28 cellular contexts compared by ENCODE assay signal in the genomic region with DNA sequence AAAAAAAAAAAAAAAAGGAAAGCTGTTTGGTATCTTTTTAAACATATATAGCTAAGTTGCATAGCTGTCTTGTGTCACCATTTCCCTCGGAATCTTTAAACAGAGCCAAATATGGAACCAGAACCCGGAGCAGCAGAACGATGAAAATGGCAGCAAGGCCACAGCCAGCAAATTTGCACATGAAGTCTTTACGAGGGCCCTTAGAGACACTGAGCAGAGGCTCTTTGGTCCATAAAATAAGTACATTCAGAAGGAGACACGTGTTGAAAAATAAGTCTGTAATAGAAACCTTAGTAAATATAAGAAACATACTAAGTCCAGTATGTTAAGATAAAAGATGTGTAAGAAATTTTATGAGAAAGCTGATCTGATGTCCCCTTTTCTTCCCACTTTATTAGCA. TPM values are rescaled to one million over a fixed set of nuclear protein-coding genes. Genes with fewer than 3 reads are reported as not detected.
"Had no signal": no experiment of that assay in that cellular context is flagged by ENCODE, and none has a peak within 500 bp of the region (broad histone marks: within the 10 kb centered on the region; RNA-seq: fewer than 3 reads in every experiment).

No MANE protein-coding gene starts in this region.

- H3K27ac Mint-ChIP-seq: activated CD4-positive, alpha-beta memory T cell treated with anti-CD3 and anti-CD28 coated beads, Interleukin-2, amount 10 ng/mL, durations not matched to agents 7 days and 5 days; activated CD4-positive, alpha-beta T cell treated with anti-CD3 and anti-CD28 coated beads, Interleukin-2, amount 10 ng/mL, durations not matched to agents 7 days and 5 days; activated T-cell treated with anti-CD3 and anti-CD28 coated beads, Interleukin-2, amount 50 U/mL, for 24 hours; naive thymus-derived CD8-positive, alpha-beta T cell; WTC11 had no signal

- DNase-seq: activated CD4-positive, alpha-beta memory T cell treated with anti-CD3 and anti-CD28 coated beads, Interleukin-2, amount 10 ng/mL, durations not matched to agents 7 days and 5 days; activated CD4-positive, alpha-beta T cell treated with anti-CD3 and anti-CD28 coated beads for 1 hour; activated CD4-positive, alpha-beta T cell treated with anti-CD3 and anti-CD28 coated beads, Interleukin-2, amount 10 ng/mL, durations not matched to agents 7 days and 5 days; activated CD8-positive, alpha-beta memory T cell treated with anti-CD3 and anti-CD28 coated beads, Interleukin-2, amount 50 U/mL, for 48 hours; activated gamma-delta T cell treated with Interleukin-2 at 50 U/mL for 16 hours; activated naive CD4-positive, alpha-beta T cell treated with anti-CD3 and anti-CD28 coated beads, Interleukin-2, amount 50 U/mL, for 16 hours; activated T-cell treated with anti-CD3 and anti-CD28 coated beads, Interleukin-2, amount 50 U/mL, for 24 hours; amniotic stem cell; brain microvascular endothelial cell; dorsolateral prefrontal cortex; effector memory CD4-positive, alpha-beta T cell; erythroblast; hippocampal formation; left cardiac atrium; left ventricle myocardium superior; naive thymus-derived CD8-positive, alpha-beta T cell; psoas muscle; spleen; stimulated activated naive CD4-positive, alpha-beta T cell; T-helper 2 cell; uterus had no signal

- H3K4me1 Mint-ChIP-seq: activated CD4-positive, alpha-beta memory T cell treated with anti-CD3 and anti-CD28 coated beads, Interleukin-2, amount 10 ng/mL, durations not matched to agents 7 days and 5 days; activated CD4-positive, alpha-beta T cell treated with anti-CD3 and anti-CD28 coated beads, Interleukin-2, amount 10 ng/mL, durations not matched to agents 7 days and 5 days; naive thymus-derived CD8-positive, alpha-beta T cell had no signal

- H3K36me3 Mint-ChIP-seq: naive thymus-derived CD8-positive, alpha-beta T cell; WTC11 had no signal

- H3K36me3 ChIP-seq: brain microvascular endothelial cell, gastroesophageal sphincter, neutrophil, right atrium auricular region, spleen, tibial nerve, uterus had no signal

- H3K27ac ChIP-seq: brain microvascular endothelial cell, coronary artery, dorsolateral prefrontal cortex, gastroesophageal sphincter, neutrophil, parathyroid adenoma, psoas muscle, right atrium auricular region, spleen, tibial nerve, uterus had no signal

- H3K9me3 ChIP-seq: gastroesophageal sphincter, neutrophil, psoas muscle, right atrium auricular region, spleen, tibial nerve, uterus had no signal

- H3K27me3 Mint-ChIP-seq: activated CD4-positive, alpha-beta memory T cell treated with anti-CD3 and anti-CD28 coated beads, Interleukin-2, amount 10 ng/mL, durations not matched to agents 7 days and 5 days had no signal

- H3K4me3 ChIP-seq: coronary artery, dorsolateral prefrontal cortex, gastroesophageal sphincter, psoas muscle, right atrium auricular region, spleen, tibial nerve, uterus had no signal

- H3K9me3 Mint-ChIP-seq: activated CD4-positive, alpha-beta memory T cell treated with anti-CD3 and anti-CD28 coated beads, Interleukin-2, amount 10 ng/mL, durations not matched to agents 7 days and 5 days; activated CD4-positive, alpha-beta T cell treated with anti-CD3 and anti-CD28 coated beads, Interleukin-2, amount 10 ng/mL, durations not matched to agents 7 days and 5 days; activated T-cell treated with anti-CD3 and anti-CD28 coated beads, Interleukin-2, amount 50 U/mL, for 24 hours; naive thymus-derived CD8-positive, alpha-beta T cell; WTC11 had no signal

- H3K4me1 ChIP-seq: parathyroid adenoma, psoas muscle, right atrium auricular region, spleen, tibial nerve, uterus had no signal

- H3K27me3 ChIP-seq: brain microvascular endothelial cell, gastroesophageal sphincter, right atrium auricular region, tibial nerve, uterus had no signal

- H3K4me3 Mint-ChIP-seq: activated CD4-positive, alpha-beta memory T cell treated with anti-CD3 and anti-CD28 coated beads, Interleukin-2, amount 10 ng/mL, durations not matched to agents 7 days and 5 days; activated CD4-positive, alpha-beta T cell treated with anti-CD3 and anti-CD28 coated beads, Interleukin-2, amount 10 ng/mL, durations not matched to agents 7 days and 5 days; activated T-cell treated with anti-CD3 and anti-CD28 coated beads, Interleukin-2, amount 50 U/mL, for 24 hours; naive thymus-derived CD8-positive, alpha-beta T cell; WTC11 had no signal

RNA-seq across cellular contexts. Expression of a gene that starts 16.2 kb away (rescaled TPM):
- total RNA-seq: activated CD4-positive, alpha-beta memory T cell treated with anti-CD3 and anti-CD28 coated beads, Interleukin-2, amount 10 ng/mL, durations not matched to agents 7 days and 5 days; activated CD4-positive, alpha-beta T cell treated with anti-CD3 and anti-CD28 coated beads, Interleukin-2, amount 10 ng/mL, durations not matched to agents 7 days and 5 days; naive thymus-derived CD8-positive, alpha-beta T cell had no signal
